Comparison of ENCODE assay signal across 1 cellular context in genomic region chr15:38688761-38689160, GRCh38.
TF ChIP-seq lines count a peak whose summit lies in the region.

No MANE protein-coding gene starts in this region.

TF ChIP-seq in GM23338, 12 proteins besides CTCF, POLR2A, EP300 and RAD21 (continued from another document):
- TF ChIP-seq, protein P1, sequence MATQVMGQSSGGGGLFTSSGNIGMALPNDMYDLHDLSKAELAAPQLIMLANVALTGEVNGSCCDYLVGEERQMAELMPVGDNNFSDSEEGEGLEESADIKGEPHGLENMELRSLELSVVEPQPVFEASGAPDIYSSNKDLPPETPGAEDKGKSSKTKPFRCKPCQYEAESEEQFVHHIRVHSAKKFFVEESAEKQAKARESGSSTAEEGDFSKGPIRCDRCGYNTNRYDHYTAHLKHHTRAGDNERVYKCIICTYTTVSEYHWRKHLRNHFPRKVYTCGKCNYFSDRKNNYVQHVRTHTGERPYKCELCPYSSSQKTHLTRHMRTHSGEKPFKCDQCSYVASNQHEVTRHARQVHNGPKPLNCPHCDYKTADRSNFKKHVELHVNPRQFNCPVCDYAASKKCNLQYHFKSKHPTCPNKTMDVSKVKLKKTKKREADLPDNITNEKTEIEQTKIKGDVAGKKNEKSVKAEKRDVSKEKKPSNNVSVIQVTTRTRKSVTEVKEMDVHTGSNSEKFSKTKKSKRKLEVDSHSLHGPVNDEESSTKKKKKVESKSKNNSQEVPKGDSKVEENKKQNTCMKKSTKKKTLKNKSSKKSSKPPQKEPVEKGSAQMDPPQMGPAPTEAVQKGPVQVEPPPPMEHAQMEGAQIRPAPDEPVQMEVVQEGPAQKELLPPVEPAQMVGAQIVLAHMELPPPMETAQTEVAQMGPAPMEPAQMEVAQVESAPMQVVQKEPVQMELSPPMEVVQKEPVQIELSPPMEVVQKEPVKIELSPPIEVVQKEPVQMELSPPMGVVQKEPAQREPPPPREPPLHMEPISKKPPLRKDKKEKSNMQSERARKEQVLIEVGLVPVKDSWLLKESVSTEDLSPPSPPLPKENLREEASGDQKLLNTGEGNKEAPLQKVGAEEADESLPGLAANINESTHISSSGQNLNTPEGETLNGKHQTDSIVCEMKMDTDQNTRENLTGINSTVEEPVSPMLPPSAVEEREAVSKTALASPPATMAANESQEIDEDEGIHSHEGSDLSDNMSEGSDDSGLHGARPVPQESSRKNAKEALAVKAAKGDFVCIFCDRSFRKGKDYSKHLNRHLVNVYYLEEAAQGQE (IDR thresholded peaks at IDR 0.05; ENCODE audit: unreplicated experiment): no peak
- no peak for TF ChIP-seq ZNF331 (CRISPR knock-in tag; IDR thresholded peaks at IDR 0.05; ENCODE audit: low read depth)
